In genomic region chr3:132804498-132804897, GRCh38 we compare ENCODE assay signal across 21 cellular contexts.
DNase-seq lines count a peak whose midpoint lies in the region; ATAC-seq, FAIRE-seq and TF ChIP-seq lines count a peak whose summit lies in the region.
"Had no signal": no experiment of that assay in that cellular context is flagged by ENCODE, and none has a peak within 500 bp of the region (broad histone marks: within the 10 kb centered on the region; RNA-seq: fewer than 3 reads in every experiment).

No MANE protein-coding gene starts in this region.

- H3K27me3 ChIP-seq in astrocyte (ENCODE audit: insufficient read depth, low read length) (no peaks in the 10 kb centered on the region), skeletal muscle satellite cell (ENCODE audit: control insufficient read depth, insufficient read depth, low read length) (no peaks in the 10 kb centered on the region)
- H3K27me3 ChIP-seq: body of pancreas had no signal

- no peaks in the 10 kb centered on the region for H3K9me3 ChIP-seq in astrocyte (ENCODE audit: insufficient read depth, low read depth, low read length)
- H3K9me3 ChIP-seq in skeletal muscle satellite cell (replicated peaks; ENCODE audit: low read length), result no peaks in the 10 kb centered on the region
- H3K9me3 ChIP-seq: body of pancreas had no signal

- H3K4me2 ChIP-seq in astrocyte (ENCODE audit: low read length) (peak overlapping the region; percentile 25), skeletal muscle satellite cell (ENCODE audit: low read length) (peak overlapping the region; percentile 5)

- no peak for ATAC-seq in GM21360 (IDR thresholded peaks at IDR 0.05; ENCODE audit: unreplicated experiment)
- ATAC-seq: activated CD4-positive, alpha-beta T cell treated with anti-CD3 and anti-CD28 coated beads for 36 hours; body of pancreas; effector memory CD8-positive, alpha-beta T cell; stimulated activated naive CD8-positive, alpha-beta T cell treated with anti-CD3 and anti-CD28 coated beads, Interleukin-15, amount 100 ng/mL, for 72 hours had no signal

- no peaks in the 10 kb centered on the region for H3K79me2 ChIP-seq in astrocyte (ENCODE audit: insufficient read depth, low read length)

- DNase-seq in GM04504 (ENCODE audit: low read depth) (peak; percentile 9), astrocyte (ENCODE audit: low read depth) (peak; percentile 60), glomerular visceral epithelial cell (ENCODE audit: extremely low spot score) (peak; percentile 20), OCI-M2 (lab: John Stamatoyannopoulos, UW; ENCODE audit: unreplicated experiment) (no peak), D721Med (ENCODE audit: insufficient read length, low spot score) (no peak), H54 (ENCODE audit: insufficient read length, low spot score) (no peak)
- DNase-seq: activated CD4-positive, alpha-beta T cell treated with anti-CD3 and anti-CD28 coated beads for 36 hours; activated CD8-positive, alpha-beta memory T cell treated with anti-CD3 and anti-CD28 coated beads, Interleukin-2, amount 50 U/mL, for 4 hours; body of pancreas; effector memory CD8-positive, alpha-beta T cell; NCI-H1694 treated with DMSO at 0.1 percent for 48 hours; NCI-H446 treated with DMSO at 0.1 percent for 48 hours; Right ventricle myocardium superior; stimulated activated naive CD8-positive, alpha-beta T cell treated with anti-CD3 and anti-CD28 coated beads, Interleukin-15, amount 100 ng/mL, for 72 hours had no signal

- H3K4me1 ChIP-seq in astrocyte (ENCODE audit: insufficient read depth, low read length), result peaks cover 9% of the 10 kb centered on the region
- H3K4me1 ChIP-seq in skeletal muscle satellite cell (ENCODE audit: control insufficient read depth, insufficient read depth, low read length), result peaks cover 27% of the 10 kb centered on the region
- H3K4me1 ChIP-seq: body of pancreas had no signal

- TF ChIP-seq CTCF in astrocyte (IDR thresholded peaks at IDR 0.05; ENCODE audit: insufficient read depth, low read depth, low read length), result no peak
- no peak for TF ChIP-seq CTCF in D721Med (IDR thresholded peaks at IDR 0.05; ENCODE audit: insufficient read depth, missing control alignments)

- H3K36me3 ChIP-seq in astrocyte (ENCODE audit: insufficient read depth, low read length) (no peaks in the 10 kb centered on the region), skeletal muscle satellite cell (ENCODE audit: insufficient read depth, low read length) (no peaks in the 10 kb centered on the region)

- peak; percentile 5 for FAIRE-seq in astrocyte (lab: Jason Lieb, UNC)
- FAIRE-seq in D721Med (lab: Jason Lieb, UNC), result no peak
- no peak for FAIRE-seq in H54 (lab: Jason Lieb, UNC)
- FAIRE-seq: frontal cortex, GM12892, H1 had no signal

- peaks cover 23% of the 10 kb centered on the region for H3K4me1 Mint-ChIP-seq in astrocyte (ENCODE audit: low read depth, unreplicated experiment)
- H3K4me1 Mint-ChIP-seq: activated CD4-positive, alpha-beta T cell treated with anti-CD3 and anti-CD28 coated beads for 36 hours; stimulated activated naive CD8-positive, alpha-beta T cell treated with anti-CD3 and anti-CD28 coated beads, Interleukin-15, amount 100 ng/mL, for 72 hours had no signal

- H3K4me3 ChIP-seq in astrocyte (ENCODE audit: insufficient read depth, low read depth, low read length) (no peak overlapping the region), skeletal muscle satellite cell (ENCODE audit: low read length) (no peak overlapping the region)
- H3K4me3 ChIP-seq: body of pancreas had no signal

- H3K27ac ChIP-seq in astrocyte (ENCODE audit: low read depth, low read length), result no peak overlapping the region
- H3K27ac ChIP-seq: body of pancreas had no signal

- no peaks in the 10 kb centered on the region for H4K20me1 ChIP-seq in astrocyte (ENCODE audit: insufficient read depth, low read length)

- H3K27ac Mint-ChIP-seq in astrocyte (ENCODE audit: unreplicated experiment), result peak overlapping the region; percentile 95
- H3K27ac Mint-ChIP-seq: activated CD4-positive, alpha-beta T cell treated with anti-CD3 and anti-CD28 coated beads for 36 hours; effector memory CD8-positive, alpha-beta T cell; stimulated activated naive CD8-positive, alpha-beta T cell treated with anti-CD3 and anti-CD28 coated beads, Interleukin-15, amount 100 ng/mL, for 72 hours; T-helper 2 cell treated with Interferon-gamma antibody and Interleukin-4, amounts not matched to agents 5 μg/mL and 100 μg/mL, for 36 hours had no signal

- H3K9ac ChIP-seq in astrocyte (ENCODE audit: low read length), result no peak overlapping the region
- H3K9ac ChIP-seq in skeletal muscle satellite cell (ENCODE audit: low read depth, low read length), result peak overlapping the region; percentile 26

- no peaks in the 10 kb centered on the region for H3K36me3 Mint-ChIP-seq in astrocyte (ENCODE audit: low read depth, unreplicated experiment)

- H2AFZ ChIP-seq in astrocyte (ENCODE audit: low read depth, low read length), result no peak overlapping the region

- TF ChIP-seq POLR2A in H54 (IDR thresholded peaks at IDR 0.05; ENCODE audit: low read depth, low read length), result no peak

- no peak overlapping the region for H3K4me3 Mint-ChIP-seq in astrocyte (ENCODE audit: unreplicated experiment)
- H3K4me3 Mint-ChIP-seq: activated CD4-positive, alpha-beta T cell treated with anti-CD3 and anti-CD28 coated beads for 36 hours; effector memory CD8-positive, alpha-beta T cell; nephron; stimulated activated naive CD8-positive, alpha-beta T cell treated with anti-CD3 and anti-CD28 coated beads, Interleukin-15, amount 100 ng/mL, for 72 hours; T-helper 2 cell treated with Interferon-gamma antibody and Interleukin-4, amounts not matched to agents 5 μg/mL and 100 μg/mL, for 36 hours had no signal

- no peaks in the 10 kb centered on the region for H3K27me3 Mint-ChIP-seq in astrocyte (ENCODE audit: low read depth, unreplicated experiment)
- H3K27me3 Mint-ChIP-seq: stimulated activated naive CD8-positive, alpha-beta T cell treated with anti-CD3 and anti-CD28 coated beads, Interleukin-15, amount 100 ng/mL, for 72 hours had no signal

- H3K9me3 Mint-ChIP-seq in astrocyte (ENCODE audit: unreplicated experiment), result no peaks in the 10 kb centered on the region
- H3K9me3 Mint-ChIP-seq: effector memory CD8-positive, alpha-beta T cell; nephron; stimulated activated naive CD8-positive, alpha-beta T cell treated with anti-CD3 and anti-CD28 coated beads, Interleukin-15, amount 100 ng/mL, for 72 hours; T-helper 2 cell treated with Interferon-gamma antibody and Interleukin-4, amounts not matched to agents 5 μg/mL and 100 μg/mL, for 36 hours had no signal

Comparison
In these comparisons a context has a peak if more than half of its experiments do, and no peak if none do; other contexts are left out.
1. DNase-seq: peak in GM04504 (single experiment), astrocyte (single experiment) and glomerular visceral epithelial cell (single experiment); none in OCI-M2 (single experiment), D721Med (single experiment) and H54 (single experiment).